In the genomic region with DNA sequence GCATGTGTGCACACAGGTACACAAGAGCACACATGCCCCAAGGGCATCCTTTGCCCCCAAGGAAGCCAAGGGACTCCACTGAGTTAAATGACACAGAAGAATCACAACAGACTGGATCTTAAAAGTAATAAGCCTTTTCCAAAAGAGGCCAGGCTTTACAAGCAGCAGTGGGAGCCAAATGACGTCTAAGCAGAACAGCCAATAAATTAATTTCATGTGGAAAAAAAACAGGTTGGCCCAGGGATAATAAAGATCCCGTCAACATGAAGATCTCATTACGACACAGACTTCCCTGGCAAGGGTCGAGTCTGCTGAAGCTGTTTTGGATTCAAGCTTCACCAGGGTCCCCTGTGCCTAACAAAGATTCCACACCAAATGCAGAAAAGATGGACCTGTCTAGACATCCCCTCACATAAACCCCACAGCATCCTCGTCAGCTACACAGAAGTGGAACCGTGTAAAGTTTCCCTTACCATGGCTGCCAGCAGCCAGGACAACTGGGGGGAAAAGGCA, we compare ENCODE assay signal across 19 cellular contexts.
DNase-seq lines count a peak whose midpoint lies in the region; ATAC-seq, FAIRE-seq and TF ChIP-seq lines count a peak whose summit lies in the region.
"Had no signal": no experiment of that assay in that cellular context is flagged by ENCODE, and none has a peak within 500 bp of the region (broad histone marks: within the 10 kb centered on the region; RNA-seq: fewer than 3 reads in every experiment).

No MANE protein-coding gene starts in this region.

- no peak for FAIRE-seq in HepG2 (lab: Jason Lieb, UNC)
- FAIRE-seq: A204.1, D721Med, GM12892, H1 had no signal

- no peak overlapping the region for H3K4me2 ChIP-seq in HepG2 (ENCODE audit: low read depth, low read length)

- TF ChIP-seq RAD21 in HepG2 (CRISPR knock-in tag; IDR thresholded peaks at IDR 0.05), result no peak

- intact Hi-C loops in esophagus muscularis mucosa (cut with DNase I), result no loop called here
- intact Hi-C loops in prostate gland (cut with DNase I), result no loop called here
- intact Hi-C loops in vagina (cut with DNase I), result no loop called here
- intact Hi-C loops in HepG2 (cut with micrococcal nuclease; ENCODE audit: unreplicated experiment), result no loop called here

- DNase-seq in LNCaP clone FGC (ENCODE audit: low read depth) (peak; percentile 4), esophagus muscularis mucosa (ENCODE audit: extremely low spot score) (peak; percentile 66), prostate gland (ENCODE audit: low spot score) (peak; percentile 14), vagina (ENCODE audit: extremely low spot score in 2 of 2) (peak in 1 of 2 donors; percentile 93), HepG2 (ENCODE audit: low spot score) (no peak), Ammon's horn (ENCODE audit: low spot score) (no peak), CD1c-positive myeloid dendritic cell (ENCODE audit: extremely low spot score) (no peak)
- DNase-seq: BE2C; CD8-positive, alpha-beta T cell; COR-L47; DMS153; DND-41; GDM1 had no signal

- no TSS peak for BruUV-seq in HepG2 (replicated peaks; lab: Mats Ljungman, UMichigan)

- no peak overlapping the region for H3K9ac ChIP-seq in HepG2 (ENCODE audit: insufficient read depth, low read depth, low read length)

- 57% methylated on average over 6 of the region's 6 CpGs for WGBS in esophagus muscularis mucosa
- WGBS in prostate gland, result 15% methylated on average over 6 of the region's 6 CpGs
- WGBS in HepG2 (ENCODE audit: low lambda C conversion rate), result 13% methylated on average over 5 of the region's 6 CpGs

- no peak for TF ChIP-seq EP300 in esophagus muscularis mucosa (IDR thresholded peaks at IDR 0.05)
- no peak for TF ChIP-seq EP300 in HepG2 (IDR thresholded peaks at IDR 0.05; ENCODE audit: low read depth in 2 of 2, low read length in 2 of 2)
- no peak for TF ChIP-seq EP300 in HepG2 (CRISPR knock-in tag; IDR thresholded peaks at IDR 0.05; ENCODE audit: borderline replicate concordance)

- H3K4me3 ChIP-seq in LNCaP clone FGC (ENCODE audit: low read depth, low read length) (no peak overlapping the region), esophagus muscularis mucosa (no peak overlapping the region), prostate gland (no peak overlapping the region), vagina (no peak overlapping the region), HepG2 (replicated peaks in 1 of 3; ENCODE audit: insufficient read depth in 1 of 3, low read depth in 2 of 3, low read length in 3 of 3) (no peak overlapping the region)
- H3K4me3 ChIP-seq: HAP-1 had no signal

- H4K20me1 ChIP-seq in HepG2 (ENCODE audit: insufficient read depth, low read length), result no peaks in the 10 kb centered on the region

- CTCF ChIA-PET in HepG2 (lab: Yijun Ruan, JAX; ENCODE audit: low intra/inter-chr PET ratio, low total read pairs), result no interaction called here

- H3K27me3 ChIP-seq in esophagus muscularis mucosa (peaks cover 0 to 5% (median 0%) of the 10 kb centered on the region in 4 donors), prostate gland (replicated peaks; ENCODE audit: insufficient read depth) (no peaks in the 10 kb centered on the region), vagina (no peaks in the 10 kb centered on the region), HepG2 (ENCODE audit: control insufficient read depth in 1 of 2, insufficient read depth in 2 of 2, low read length in 2 of 2) (no peaks in the 10 kb centered on the region; a peak in 1 of 5 replicates)
- H3K27me3 ChIP-seq: BE2C had no signal

- H3K27ac ChIP-seq in esophagus muscularis mucosa (replicated peaks in 1 of 4) (no peak overlapping the region), prostate gland (no peak overlapping the region), vagina (peak overlapping the region; percentile 57), HepG2 (ENCODE audit: extremely low read length, insufficient read depth, low read length) (no peak overlapping the region)
- H3K27ac ChIP-seq: C4-2B had no signal

- no peaks in the 10 kb centered on the region for H3K79me2 ChIP-seq in HepG2 (ENCODE audit: insufficient read depth, low read length)

- no peaks in the 10 kb centered on the region for H3K4me1 ChIP-seq in esophagus muscularis mucosa
- no peaks in the 10 kb centered on the region for H3K4me1 ChIP-seq in prostate gland (replicated peaks)
- peaks cover 7% of the 10 kb centered on the region for H3K4me1 ChIP-seq in vagina
- no peaks in the 10 kb centered on the region for H3K4me1 ChIP-seq in HepG2 (ENCODE audit: insufficient read depth, low read length)
- H3K4me1 ChIP-seq: BE2C, HAP-1 had no signal

- in situ Hi-C loops in HepG2 (cut with HindIII; ENCODE audit: extremely low pct_ligation_motif_present, low pct_unique_long_range_greater_than_20kb), result no loop called here

- no peak for TF ChIP-seq POLR2A in esophagus muscularis mucosa (IDR thresholded peaks at IDR 0.05; ENCODE audit: low read depth)
- no peak for TF ChIP-seq POLR2A in prostate gland (IDR thresholded peaks at IDR 0.05)
- TF ChIP-seq POLR2A in vagina (IDR thresholded peaks at IDR 0.05), result no peak
- TF ChIP-seq POLR2A in HepG2 (IDR thresholded peaks at IDR 0.05; ENCODE audit: insufficient read depth in 1 of 2, low read depth in 2 of 2, low read length in 2 of 2), result no peak

- TF ChIP-seq CTCF in LNCaP clone FGC (IDR thresholded peaks at IDR 0.05; ENCODE audit: control insufficient read depth, extremely low read depth, insufficient read depth), result no peak
- TF ChIP-seq CTCF in esophagus muscularis mucosa (IDR thresholded peaks at IDR 0.05), result no peak
- TF ChIP-seq CTCF in prostate gland (IDR thresholded peaks at IDR 0.05), result no peak
- TF ChIP-seq CTCF in vagina (IDR thresholded peaks at IDR 0.05), result no peak
- TF ChIP-seq CTCF in HepG2 (CRISPR knock-in tag; IDR thresholded peaks at IDR 0.05), result no peak

- no peak overlapping the region for H2AFZ ChIP-seq in HepG2 (ENCODE audit: low read length)

- POLR2A ChIA-PET in HepG2 (lab: Yijun Ruan, JAX), result no interaction called here

- H3K9me3 ChIP-seq in esophagus muscularis mucosa, result no peaks in the 10 kb centered on the region
- no peaks in the 10 kb centered on the region for H3K9me3 ChIP-seq in prostate gland
- no peaks in the 10 kb centered on the region for H3K9me3 ChIP-seq in vagina
- no peaks in the 10 kb centered on the region for H3K9me3 ChIP-seq in HepG2 (ENCODE audit: low read length)
- H3K9me3 ChIP-seq: BE2C, HAP-1 had no signal

- H3K36me3 ChIP-seq in esophagus muscularis mucosa, result no peaks in the 10 kb centered on the region
- H3K36me3 ChIP-seq in prostate gland, result no peaks in the 10 kb centered on the region
- H3K36me3 ChIP-seq in vagina, result no peaks in the 10 kb centered on the region
- no peaks in the 10 kb centered on the region for H3K36me3 ChIP-seq in HepG2 (replicated peaks in 1 of 2; ENCODE audit: control insufficient read depth in 1 of 2, insufficient read depth in 2 of 2, low read length in 2 of 2)
- H3K36me3 ChIP-seq: BE2C, HAP-1 had no signal

- ATAC-seq in HepG2, result no peak
- ATAC-seq: CD8-positive, alpha-beta T cell had no signal

TF ChIP-seq in HepG2, 621 proteins besides CTCF, POLR2A, EP300 and RAD21:
- TF ChIP-seq, protein P1, sequence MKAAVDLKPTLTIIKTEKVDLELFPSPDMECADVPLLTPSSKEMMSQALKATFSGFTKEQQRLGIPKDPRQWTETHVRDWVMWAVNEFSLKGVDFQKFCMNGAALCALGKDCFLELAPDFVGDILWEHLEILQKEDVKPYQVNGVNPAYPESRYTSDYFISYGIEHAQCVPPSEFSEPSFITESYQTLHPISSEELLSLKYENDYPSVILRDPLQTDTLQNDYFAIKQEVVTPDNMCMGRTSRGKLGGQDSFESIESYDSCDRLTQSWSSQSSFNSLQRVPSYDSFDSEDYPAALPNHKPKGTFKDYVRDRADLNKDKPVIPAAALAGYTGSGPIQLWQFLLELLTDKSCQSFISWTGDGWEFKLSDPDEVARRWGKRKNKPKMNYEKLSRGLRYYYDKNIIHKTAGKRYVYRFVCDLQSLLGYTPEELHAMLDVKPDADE (CRISPR knock-in tag; IDR thresholded peaks at IDR 0.05), result no peak
- no peak for TF ChIP-seq SATB2 (CRISPR knock-in tag; IDR thresholded peaks at IDR 0.05)
- TF ChIP-seq MIER2 (CRISPR knock-in tag; IDR thresholded peaks at IDR 0.05), result no peak
- TF ChIP-seq ZNF558 (CRISPR knock-in tag; IDR thresholded peaks at IDR 0.05; ENCODE audit: borderline replicate concordance), result no peak
- no peak for TF ChIP-seq TBX2 (CRISPR knock-in tag; IDR thresholded peaks at IDR 0.05; ENCODE audit: borderline replicate concordance)
- TF ChIP-seq, protein P2, sequence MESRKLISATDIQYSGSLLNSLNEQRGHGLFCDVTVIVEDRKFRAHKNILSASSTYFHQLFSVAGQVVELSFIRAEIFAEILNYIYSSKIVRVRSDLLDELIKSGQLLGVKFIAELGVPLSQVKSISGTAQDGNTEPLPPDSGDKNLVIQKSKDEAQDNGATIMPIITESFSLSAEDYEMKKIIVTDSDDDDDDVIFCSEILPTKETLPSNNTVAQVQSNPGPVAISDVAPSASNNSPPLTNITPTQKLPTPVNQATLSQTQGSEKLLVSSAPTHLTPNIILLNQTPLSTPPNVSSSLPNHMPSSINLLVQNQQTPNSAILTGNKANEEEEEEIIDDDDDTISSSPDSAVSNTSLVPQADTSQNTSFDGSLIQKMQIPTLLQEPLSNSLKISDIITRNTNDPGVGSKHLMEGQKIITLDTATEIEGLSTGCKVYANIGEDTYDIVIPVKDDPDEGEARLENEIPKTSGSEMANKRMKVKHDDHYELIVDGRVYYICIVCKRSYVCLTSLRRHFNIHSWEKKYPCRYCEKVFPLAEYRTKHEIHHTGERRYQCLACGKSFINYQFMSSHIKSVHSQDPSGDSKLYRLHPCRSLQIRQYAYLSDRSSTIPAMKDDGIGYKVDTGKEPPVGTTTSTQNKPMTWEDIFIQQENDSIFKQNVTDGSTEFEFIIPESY (CRISPR knock-in tag; IDR thresholded peaks at IDR 0.05), result no peak
- no peak for TF ChIP-seq ZNF530 (CRISPR knock-in tag; IDR thresholded peaks at IDR 0.05; ENCODE audit: low read depth)

Comparison
In these comparisons a context has a peak if more than half of its experiments do, and no peak if none do; other contexts are left out.
1. DNase-seq: peak in LNCaP clone FGC (single experiment), esophagus muscularis mucosa (single experiment) and prostate gland (single experiment); none in HepG2 (single experiment), Ammon's horn (single experiment) and CD1c-positive myeloid dendritic cell (single experiment).